ENCODE assay signal across 25 cellular contexts in the genomic region with DNA sequence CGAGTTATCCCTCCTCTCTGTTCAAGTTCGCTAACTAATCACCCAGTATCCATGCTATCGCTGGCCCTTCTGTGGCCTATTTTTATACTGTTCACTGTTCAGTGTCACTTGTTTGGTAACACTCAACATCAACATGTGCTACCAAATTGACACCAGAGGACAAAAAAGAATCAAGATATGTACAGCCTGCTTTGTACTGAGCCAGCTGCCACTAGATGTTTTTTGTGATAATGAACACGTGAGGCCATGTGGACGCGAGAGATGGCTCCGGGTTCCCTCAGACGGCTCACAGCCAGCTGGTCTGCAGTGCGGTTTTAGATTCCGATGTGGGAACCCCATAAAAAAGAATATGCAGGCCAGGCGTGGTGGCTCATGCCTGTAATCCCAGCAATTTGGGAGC. TPM values are rescaled to one million over a fixed set of nuclear protein-coding genes. Genes with fewer than 3 reads are reported as not detected.
DNase-seq lines count a peak whose midpoint lies in the region; ATAC-seq and TF ChIP-seq lines count a peak whose summit lies in the region.
"Had no signal": no experiment of that assay in that cellular context is flagged by ENCODE, and none has a peak within 500 bp of the region (broad histone marks: within the 10 kb centered on the region; RNA-seq: fewer than 3 reads in every experiment).

No MANE protein-coding gene starts in this region.

- DNase-seq in HFFc6 (peak; percentile 89), fibroblast of lung (ENCODE audit: low read depth in 2 of 2) (no peak), tibial artery (no peak), superior temporal gyrus (ENCODE audit: extremely low spot score) (no peak), cerebellum (ENCODE audit: low spot score) (no peak)
- DNase-seq: activated B cell treated with CpG ODN at 0.5 μM for 24 hours; activated CD8-positive, alpha-beta T cell treated with anti-CD3 and anti-CD28 coated beads, Interleukin-2, amount 10 ng/mL, durations not matched to agents 7 days and 5 days; activated naive CD4-positive, alpha-beta T cell treated with anti-CD3 and anti-CD28 coated beads for 36 hours; activated T-cell treated with anti-CD3 and anti-CD28 coated beads, Interleukin-2, amount 50 U/mL, for 24 hours; AML-193; aorta; COR-L47; endodermal cell; mesendoderm; NCI-H1105 treated with DMSO at 0.1 percent for 48 hours; NCI-H526; nephron progenitor cell; spleen; stimulated activated CD8-positive, alpha-beta memory T cell treated with anti-CD3 and anti-CD28 coated beads, Interleukin-4, amount 100 ng/mL, for 48 hours; thyroid gland had no signal

- peaks cover 8% of the 10 kb centered on the region for H3K27me3 Mint-ChIP-seq in HFFc6 (ENCODE audit: insufficient read depth)
- H3K27me3 Mint-ChIP-seq: activated B cell treated with CpG ODN at 0.5 μM for 24 hours had no signal

- peak overlapping the region; percentile 53; the same call in 1 of the 2 replicates for H3K4me3 Mint-ChIP-seq in HFFc6
- H3K4me3 Mint-ChIP-seq: activated B cell treated with CpG ODN at 0.5 μM for 24 hours; activated CD8-positive, alpha-beta T cell treated with anti-CD3 and anti-CD28 coated beads, Interleukin-2, amount 10 ng/mL, durations not matched to agents 7 days and 5 days; activated naive CD4-positive, alpha-beta T cell treated with anti-CD3 and anti-CD28 coated beads for 36 hours; activated T-cell treated with anti-CD3 and anti-CD28 coated beads, Interleukin-2, amount 50 U/mL, for 24 hours; endodermal cell; nephron progenitor cell had no signal

- H2AFZ ChIP-seq in fibroblast of lung (ENCODE audit: low read length), result no peak overlapping the region
- H2AFZ ChIP-seq: hepatocyte had no signal

- H3K27ac ChIP-seq in fibroblast of lung (ENCODE audit: insufficient read depth, low read length) (peak overlapping the region; percentile 30), mucosa of rectum (ENCODE audit: low read depth in 2 of 2, low read length in 2 of 2) (peak overlapping the region; percentile 4 to 52), tibial artery (peak overlapping the region; percentile 35 to 51)
- H3K27ac ChIP-seq: hepatocyte, prostate gland, spleen, thyroid gland had no signal

- no peak overlapping the region for H3K4me3 ChIP-seq in fibroblast of lung (replicated peaks in 1 of 4; ENCODE audit: control extremely low read depth in 1 of 4, insufficient read depth in 1 of 4, low read depth in 3 of 4, low read length in 4 of 4)
- H3K4me3 ChIP-seq in mucosa of rectum (ENCODE audit: low read length in 2 of 2), result no peak overlapping the region
- H3K4me3 ChIP-seq in tibial artery, result no peak overlapping the region
- H3K4me3 ChIP-seq: hepatocyte, prostate gland, spleen, thyroid gland had no signal

- H3K36me3 ChIP-seq in fibroblast of lung (ENCODE audit: control insufficient read depth, insufficient read depth, low read length) (peaks cover 10% of the 10 kb centered on the region), mucosa of rectum (ENCODE audit: control insufficient read depth in 2 of 2, insufficient read depth in 2 of 2, low read length in 2 of 2) (no peaks in the 10 kb centered on the region), tibial artery (peaks cover 3 to 11% (median 10%) of the 10 kb centered on the region in 3 donors)
- H3K36me3 ChIP-seq: prostate gland, thyroid gland had no signal

- H3K9me3 Mint-ChIP-seq in HFFc6, result no peaks in the 10 kb centered on the region
- H3K9me3 Mint-ChIP-seq: activated B cell treated with CpG ODN at 0.5 μM for 24 hours; activated naive CD4-positive, alpha-beta T cell treated with anti-CD3 and anti-CD28 coated beads for 36 hours; activated T-cell treated with anti-CD3 and anti-CD28 coated beads, Interleukin-2, amount 50 U/mL, for 24 hours; endodermal cell; nephron progenitor cell had no signal

- no peak overlapping the region for H3K4me2 ChIP-seq in fibroblast of lung (ENCODE audit: extremely low read depth, insufficient read depth, low read length)
- H3K4me2 ChIP-seq: hepatocyte had no signal

- H3K36me3 Mint-ChIP-seq in HFFc6 (ENCODE audit: low read depth), result peaks cover 76% of the 10 kb centered on the region

- no peak for TF ChIP-seq CTCF in HFFc6 (IDR thresholded peaks at IDR 0.05)
- no peak for TF ChIP-seq CTCF in fibroblast of lung (conservative IDR thresholded peaks at IDR 0.05 in 1 of 2, IDR thresholded peaks at IDR 0.05 in 1 of 2; ENCODE audit: low read depth in 1 of 2, low read length in 2 of 2)
- no peak for TF ChIP-seq CTCF in tibial artery (IDR thresholded peaks at IDR 0.05)

- H3K27me3 ChIP-seq in fibroblast of lung (ENCODE audit: control insufficient read depth, insufficient read depth, low read length) (no peaks in the 10 kb centered on the region), mucosa of rectum (ENCODE audit: control insufficient read depth in 2 of 2, insufficient read depth in 2 of 2, low read length in 2 of 2) (no peaks in the 10 kb centered on the region), tibial artery (no peaks in the 10 kb centered on the region)
- H3K27me3 ChIP-seq: hepatocyte, spleen, thyroid gland had no signal

- intact Hi-C loops in tibial artery (cut with DNase I; ENCODE audit: low total_unique reads), result no loop called here

- no peaks in the 10 kb centered on the region for H3K9me3 ChIP-seq in fibroblast of lung (ENCODE audit: control insufficient read depth, insufficient read depth, low read depth, low read length)
- H3K9me3 ChIP-seq in mucosa of rectum (ENCODE audit: control insufficient read depth in 2 of 2, low read length in 2 of 2), result no peaks in the 10 kb centered on the region
- H3K9me3 ChIP-seq in tibial artery, result no peaks in the 10 kb centered on the region
- H3K9me3 ChIP-seq: prostate gland, spleen, thyroid gland had no signal

- peak overlapping the region; percentile 80 for H3K27ac Mint-ChIP-seq in HFFc6
- H3K27ac Mint-ChIP-seq: activated B cell treated with CpG ODN at 0.5 μM for 24 hours; activated CD8-positive, alpha-beta T cell treated with anti-CD3 and anti-CD28 coated beads, Interleukin-2, amount 10 ng/mL, durations not matched to agents 7 days and 5 days; activated naive CD4-positive, alpha-beta T cell treated with anti-CD3 and anti-CD28 coated beads for 36 hours; activated T-cell treated with anti-CD3 and anti-CD28 coated beads, Interleukin-2, amount 50 U/mL, for 24 hours; endodermal cell; nephron progenitor cell had no signal

- no peak overlapping the region for H3K9ac ChIP-seq in fibroblast of lung (ENCODE audit: insufficient read depth, low read length)
- H3K9ac ChIP-seq in mucosa of rectum (ENCODE audit: low read depth in 1 of 2, low read length in 2 of 2), result no peak overlapping the region

- H3K79me2 ChIP-seq in fibroblast of lung (ENCODE audit: control insufficient read depth, insufficient read depth, low read length), result peaks cover 93% of the 10 kb centered on the region
- H3K79me2 ChIP-seq: hepatocyte had no signal

- H4K20me1 ChIP-seq in fibroblast of lung (ENCODE audit: control insufficient read depth, extremely low read depth, insufficient read depth, low read length), result peaks cover 1% of the 10 kb centered on the region

- peaks cover 93% of the 10 kb centered on the region for H3K4me1 Mint-ChIP-seq in HFFc6 (ENCODE audit: low read depth)

- ATAC-seq in GM21619 (IDR thresholded peaks at IDR 0.05; ENCODE audit: unreplicated experiment) (no peak), HG02763 (IDR thresholded peaks at IDR 0.05; ENCODE audit: unreplicated experiment) (no peak)
- ATAC-seq: activated CD8-positive, alpha-beta T cell treated with anti-CD3 and anti-CD28 coated beads, Interleukin-2, amount 10 ng/mL, durations not matched to agents 7 days and 5 days had no signal

- H3K4me1 ChIP-seq in fibroblast of lung (ENCODE audit: control insufficient read depth, extremely low read depth, insufficient read depth, low read length) (peaks cover 41% of the 10 kb centered on the region), mucosa of rectum (ENCODE audit: control insufficient read depth in 2 of 2, insufficient read depth in 2 of 2, low read length in 2 of 2) (no peaks in the 10 kb centered on the region), tibial artery (peaks cover 0 to 99% (median 36%) of the 10 kb centered on the region in 4 donors)
- H3K4me1 ChIP-seq: prostate gland had no signal

RNA-seq across cellular contexts. Expression of a gene that starts 21.2 kb away (rescaled TPM):
- 1,000 to 10,000 TPM in 5 of 6 experiments, 100 to 1,000 TPM in 1; 938 to 1,171 (median 1,076) TPM for total RNA-seq in HFFc6 (2021; fragmentation: NEBNext Ultra II Directional; extraction: Animal tissue kit (Norgen Biotek cat#: 25700))
- 174 and 461 TPM in 2 replicates for total RNA-seq in fibroblast of lung
- polyA plus RNA-seq in fibroblast of lung, result 1,245 and 1,327 TPM in 2 replicates
- 881 and 940 TPM in 2 replicates for polyA plus RNA-seq in fibroblast of lung (2012)
- polyA minus RNA-seq in fibroblast of lung (ENCODE audit: low replicate concordance), result 3,025 and 3,345 TPM in 2 replicates
- total RNA-seq in cerebellum, result 13.8 TPM
- total RNA-seq: activated CD8-positive, alpha-beta T cell treated with anti-CD3 and anti-CD28 coated beads, Interleukin-2, amount 10 ng/mL, durations not matched to agents 7 days and 5 days had no signal

RNA-seq across cellular contexts. Expression of a gene that starts 46.5 kb away (rescaled TPM):
- 100 to 1,000 TPM; 157 to 229 (median 186) TPM for total RNA-seq in HFFc6 (2021; fragmentation: NEBNext Ultra II Directional; extraction: Animal tissue kit (Norgen Biotek cat#: 25700))
- 60.1 and 119 TPM in 2 replicates for total RNA-seq in fibroblast of lung
- polyA plus RNA-seq in fibroblast of lung, result 217 and 288 TPM in 2 replicates
- 118 and 133 TPM in 2 replicates for polyA plus RNA-seq in fibroblast of lung (2012)
- polyA minus RNA-seq in fibroblast of lung (ENCODE audit: low replicate concordance), result 162 and 212 TPM in 2 replicates
- total RNA-seq in cerebellum, result 11.5 TPM
- total RNA-seq: activated B cell treated with CpG ODN at 0.5 μM for 24 hours; activated CD8-positive, alpha-beta T cell treated with anti-CD3 and anti-CD28 coated beads, Interleukin-2, amount 10 ng/mL, durations not matched to agents 7 days and 5 days; activated naive CD4-positive, alpha-beta T cell treated with anti-CD3 and anti-CD28 coated beads for 36 hours had no signal

Comparison
In these comparisons a context has a peak if more than half of its experiments do, and no peak if none do; other contexts are left out.
1. RNA of a gene that starts 21.2 kb away (total RNA-seq): 938 to 1,171 TPM in HFFc6 and 174 to 461 TPM in fibroblast of lung; 13.8 TPM in cerebellum (single experiment); every median in the first group is over 10 times any median in the second.
2. Peak in every context shown above with its lines, with median percentiles within 50 percentile points of each other: H3K27ac ChIP-seq.